ENCODE assay signal across 2 cellular contexts in genomic region chr9:97740848-97741821, GRCh38.
TF ChIP-seq lines count a peak whose summit lies in the region.

No MANE protein-coding gene starts in this region.

TF ChIP-seq in liver, 16 proteins besides CTCF, POLR2A, EP300 and RAD21 (continued from another document):
- TF ChIP-seq REST (IDR thresholded peaks at IDR 0.05) (no peak), HNF4A (conservative IDR thresholded peaks at IDR 0.05) (no peak), ZBTB33 (IDR thresholded peaks at IDR 0.05) (no peak), FOXA2 (IDR thresholded peaks at IDR 0.05) (no peak), TAF1 (conservative IDR thresholded peaks at IDR 0.05) (no peak)

TF ChIP-seq in HepG2, 621 proteins besides CTCF, POLR2A, EP300 and RAD21 (continued from another document):
- TF ChIP-seq E2F2 (CRISPR knock-in tag; IDR thresholded peaks at IDR 0.05; ENCODE audit: borderline replicate concordance) = no peak
- TF ChIP-seq AGO2 (optimal IDR thresholded peaks at IDR 0.05; ENCODE audit: low read depth, low read length) = no peak
